Comparison of ENCODE assay signal across 16 cellular contexts in genomic region chr9:38677660-38678303, GRCh38. TPM values are rescaled to one million over a fixed set of nuclear protein-coding genes. Genes with fewer than 3 reads are reported as not detected.
"Had no signal": no experiment of that assay in that cellular context is flagged by ENCODE, and none has a peak within 500 bp of the region (broad histone marks: within the 10 kb centered on the region; RNA-seq: fewer than 3 reads in every experiment).

No MANE protein-coding gene starts in this region.

- H3K4me3 ChIP-seq: adrenal gland, pancreas, stomach, thoracic aorta had no signal

- H3K36me3 Mint-ChIP-seq: activated naive CD4-positive, alpha-beta T cell treated with anti-CD3 and anti-CD28 coated beads, Interleukin-2, amount 10 ng/mL, durations not matched to agents 7 days and 5 days; memory B cell had no signal

- DNase-seq: activated CD4-positive, alpha-beta T cell treated with anti-CD3 and anti-CD28 coated beads, Interleukin-2, amount 10 ng/mL, durations not matched to agents 24 days and 14 days; activated naive CD4-positive, alpha-beta T cell treated with anti-CD3 and anti-CD28 coated beads, Interleukin-2, amount 10 ng/mL, durations not matched to agents 7 days and 5 days; adrenal gland; dermis blood vessel endothelial cell; left colon; pancreas; small intestine; stomach had no signal

- H3K27ac ChIP-seq: adrenal gland, pancreas, stomach, thoracic aorta had no signal

- H3K36me3 ChIP-seq: adrenal gland, pancreas, stomach, thoracic aorta had no signal

- H3K9me3 Mint-ChIP-seq: activated CD4-positive, alpha-beta T cell treated with anti-CD3 and anti-CD28 coated beads, Interleukin-2, amount 10 ng/mL, durations not matched to agents 24 days and 14 days; activated naive CD4-positive, alpha-beta T cell treated with anti-CD3 and anti-CD28 coated beads, Interleukin-2, amount 10 ng/mL, durations not matched to agents 7 days and 5 days; activated T-helper 2 cell treated with anti-CD3 and anti-CD28 coated beads, Interferon-gamma antibody, Interleukin-2, Interleukin-4, amounts not matched to agents 10 μg/mL and 5 μg/mL and 100 μg/mL, durations not matched to agents 14 hours and 24 hours and 36 hours; central memory CD8-positive, alpha-beta T cell; memory B cell; nephron had no signal

- H3K9me3 ChIP-seq: adrenal gland, pancreas, stomach, thoracic aorta had no signal

- H3K4me3 Mint-ChIP-seq: activated CD4-positive, alpha-beta T cell treated with anti-CD3 and anti-CD28 coated beads, Interleukin-2, amount 10 ng/mL, durations not matched to agents 24 days and 14 days; activated naive CD4-positive, alpha-beta T cell treated with anti-CD3 and anti-CD28 coated beads, Interleukin-2, amount 10 ng/mL, durations not matched to agents 7 days and 5 days; central memory CD8-positive, alpha-beta T cell; memory B cell; nephron had no signal

- H3K27me3 ChIP-seq: adrenal gland, pancreas, stomach had no signal

- H3K4me1 Mint-ChIP-seq: activated CD4-positive, alpha-beta T cell treated with anti-CD3 and anti-CD28 coated beads, Interleukin-2, amount 10 ng/mL, durations not matched to agents 24 days and 14 days; central memory CD8-positive, alpha-beta T cell had no signal

- H3K4me1 ChIP-seq: adrenal gland, pancreas had no signal

- ATAC-seq: left colon, pancreas had no signal

- H3K27ac Mint-ChIP-seq: activated CD4-positive, alpha-beta T cell treated with anti-CD3 and anti-CD28 coated beads, Interleukin-2, amount 10 ng/mL, durations not matched to agents 24 days and 14 days; activated naive CD4-positive, alpha-beta T cell treated with anti-CD3 and anti-CD28 coated beads, Interleukin-2, amount 10 ng/mL, durations not matched to agents 7 days and 5 days; activated T-helper 2 cell treated with anti-CD3 and anti-CD28 coated beads, Interferon-gamma antibody, Interleukin-2, Interleukin-4, amounts not matched to agents 10 μg/mL and 5 μg/mL and 100 μg/mL, durations not matched to agents 14 hours and 24 hours and 36 hours; memory B cell; nephron had no signal

RNA-seq across cellular contexts. Expression of gene FAM240B, which starts 42.2 kb away (rescaled TPM):
- total RNA-seq: activated CD4-positive, alpha-beta T cell treated with anti-CD3 and anti-CD28 coated beads, Interleukin-2, amount 10 ng/mL, durations not matched to agents 24 days and 14 days; activated T-helper 2 cell treated with anti-CD3 and anti-CD28 coated beads, Interferon-gamma antibody, Interleukin-2, Interleukin-4, amounts not matched to agents 10 μg/mL and 5 μg/mL and 100 μg/mL, durations not matched to agents 14 hours and 24 hours and 36 hours; adrenal gland; dermis blood vessel endothelial cell; epithelial cell of proximal tubule; glomerular endothelial cell; left colon; pancreas; renal cortical epithelial cell; stomach; thoracic aorta had no signal
- polyA plus RNA-seq: adrenal gland, pancreas, small intestine, stomach had no signal

RNA-seq across cellular contexts. Expression of gene ANKRD18A, which starts 57.4 kb away (rescaled TPM):
- total RNA-seq: dermis blood vessel endothelial cell, thoracic aorta had no signal
